In the genomic region with DNA sequence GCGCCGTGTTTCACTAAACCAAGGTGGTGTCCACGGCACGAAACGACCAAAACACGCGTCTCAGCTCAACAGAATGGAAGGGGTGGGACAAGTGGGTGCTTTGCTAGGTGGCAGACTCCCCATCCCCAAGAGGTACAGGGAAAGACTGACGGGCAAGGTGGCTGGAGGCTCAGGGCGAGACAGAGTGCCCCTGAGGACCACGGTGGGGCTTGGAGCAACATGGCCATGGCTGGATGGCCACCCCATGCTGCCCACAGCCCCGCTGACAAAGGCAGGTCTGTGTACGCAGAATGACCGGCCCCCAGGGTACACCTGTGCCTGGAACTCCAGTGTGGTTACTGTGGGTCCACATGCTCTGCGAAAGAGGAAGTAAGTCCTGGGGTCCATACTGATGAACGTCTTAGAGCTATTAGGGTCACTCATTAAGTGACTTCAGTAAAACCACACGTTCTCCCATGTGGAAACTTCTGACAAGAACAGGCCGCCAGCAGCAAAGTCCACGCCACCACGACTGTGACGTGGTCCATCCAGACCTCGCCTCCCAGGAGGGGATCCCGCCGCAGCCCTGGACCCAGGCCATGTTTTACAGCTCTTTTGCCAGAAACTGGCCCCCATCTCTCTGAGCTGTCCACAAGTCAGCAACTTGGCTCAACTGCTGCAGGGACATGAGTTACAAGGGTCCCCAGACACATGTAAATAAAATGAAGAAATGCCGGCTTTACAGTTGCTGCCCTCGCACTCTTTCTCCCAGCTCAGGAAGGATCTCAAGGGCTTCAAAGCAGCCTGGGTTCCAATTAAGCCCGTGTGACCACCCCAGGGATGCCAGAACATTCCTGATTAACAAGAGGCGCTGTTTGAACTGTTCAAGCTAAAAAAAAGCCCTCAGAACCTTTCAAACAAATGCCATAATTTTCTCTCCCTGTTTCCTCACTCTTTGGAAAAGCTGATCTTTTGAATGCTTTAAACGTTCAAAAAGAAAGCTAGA, we compare ENCODE assay signal across 8 cellular contexts.
DNase-seq lines count a peak whose midpoint lies in the region; ATAC-seq and TF ChIP-seq lines count a peak whose summit lies in the region.
"Had no signal": no experiment of that assay in that cellular context is flagged by ENCODE, and none has a peak within 500 bp of the region (broad histone marks: within the 10 kb centered on the region; RNA-seq: fewer than 3 reads in every experiment).

No MANE protein-coding gene starts in this region.

- POLR2A ChIA-PET in activated B cell treated with CpG ODN at 0.5 μM for 24 hours (lab: Charles Lee), result no interaction called here

- H3K27ac Mint-ChIP-seq in activated B cell treated with CpG ODN at 0.5 μM for 24 hours, result no peak overlapping the region
- H3K27ac Mint-ChIP-seq in stimulated activated naive B cell treated with anti-CD40 and anti-IgM and Interleukin-4, amounts not matched to agents 10 μg/mL and 1 μg/mL and 100 μg/mL, for 72 hours, result peak overlapping the region; percentile 89

- DNase-seq in GM19238 (ENCODE audit: insufficient read length, low spot score) (peak; percentile 76), activated B cell treated with CpG ODN at 0.5 μM for 24 hours (peak; percentile 14), Ammon's horn (ENCODE audit: low spot score) (no peak), SHP77 (lab: John Stamatoyannopoulos, UW) (no peak), DMS53 (lab: John Stamatoyannopoulos, UW) (no peak)
- peak; percentile 58 for DNase-seq in stimulated activated naive B cell treated with anti-CD40 and anti-IgM and Interleukin-4, amounts not matched to agents 10 μg/mL and 1 μg/mL and 100 μg/mL, for 72 hours
- DNase-seq: retina had no signal

- H3K9me3 Mint-ChIP-seq in activated B cell treated with CpG ODN at 0.5 μM for 24 hours, result no peaks in the 10 kb centered on the region
- no peaks in the 10 kb centered on the region for H3K9me3 Mint-ChIP-seq in stimulated activated naive B cell treated with anti-CD40 and anti-IgM and Interleukin-4, amounts not matched to agents 10 μg/mL and 1 μg/mL and 100 μg/mL, for 72 hours

- H3K4me3 Mint-ChIP-seq in activated B cell treated with CpG ODN at 0.5 μM for 24 hours, result peak overlapping the region; percentile 2
- peak overlapping the region in 1 of 2 donors; percentile 3 for H3K4me3 Mint-ChIP-seq in stimulated activated naive B cell treated with anti-CD40 and anti-IgM and Interleukin-4, amounts not matched to agents 10 μg/mL and 1 μg/mL and 100 μg/mL, for 72 hours

- TF ChIP-seq CTCF in activated B cell treated with CpG ODN at 0.5 μM for 24 hours (IDR thresholded peaks at IDR 0.05), result no peak

- intact Hi-C loops in activated B cell treated with CpG ODN at 0.5 μM for 24 hours (cut with micrococcal nuclease), result no loop called here

- H3K4me1 Mint-ChIP-seq in activated B cell treated with CpG ODN at 0.5 μM for 24 hours, result peaks cover 12% of the 10 kb centered on the region
- H3K4me1 Mint-ChIP-seq in stimulated activated naive B cell treated with anti-CD40 and anti-IgM and Interleukin-4, amounts not matched to agents 10 μg/mL and 1 μg/mL and 100 μg/mL, for 72 hours, result peaks cover 15 to 24% of the 10 kb centered on the region in 2 donors

- CTCF ChIA-PET in activated B cell treated with CpG ODN at 0.5 μM for 24 hours (lab: Charles Lee), result interaction anchor here (1.1 kb wide), 1 partner anchor 66 kb away, joined by 3 read pairs; no protein-coding TSS in a partner anchor

- no peaks in the 10 kb centered on the region for H3K27me3 Mint-ChIP-seq in activated B cell treated with CpG ODN at 0.5 μM for 24 hours
- no peaks in the 10 kb centered on the region for H3K27me3 Mint-ChIP-seq in stimulated activated naive B cell treated with anti-CD40 and anti-IgM and Interleukin-4, amounts not matched to agents 10 μg/mL and 1 μg/mL and 100 μg/mL, for 72 hours

- peaks cover 32% of the 10 kb centered on the region for H3K36me3 Mint-ChIP-seq in activated B cell treated with CpG ODN at 0.5 μM for 24 hours (ENCODE audit: low read depth)
- peaks cover 44 to 73% of the 10 kb centered on the region in 2 donors for H3K36me3 Mint-ChIP-seq in stimulated activated naive B cell treated with anti-CD40 and anti-IgM and Interleukin-4, amounts not matched to agents 10 μg/mL and 1 μg/mL and 100 μg/mL, for 72 hours

- peak; percentile 75 for ATAC-seq in HG02763 (IDR thresholded peaks at IDR 0.05; ENCODE audit: unreplicated experiment)
- peak; percentile 66 for ATAC-seq in activated B cell treated with CpG ODN at 0.5 μM for 24 hours (ENCODE audit: low read depth)
- ATAC-seq in stimulated activated naive B cell treated with anti-CD40 and anti-IgM and Interleukin-4, amounts not matched to agents 10 μg/mL and 1 μg/mL and 100 μg/mL, for 72 hours (replicated peaks), result peak; percentile 99

Comparison
In these comparisons a context has a peak if more than half of its experiments do, and no peak if none do; other contexts are left out.
1. DNase-seq: peak in GM19238 (single experiment), activated B cell treated with CpG ODN at 0.5 μM for 24 hours (single experiment) and stimulated activated naive B cell treated with anti-CD40 and anti-IgM and Interleukin-4, amounts not matched to agents 10 μg/mL and 1 μg/mL and 100 μg/mL, for 72 hours (single experiment); none in Ammon's horn (single experiment), SHP77 (0 of 2) and DMS53 (single experiment).
2. Peak in every context shown above with its lines, with median percentiles within 50 percentile points of each other: ATAC-seq.